ENCODE assay signal across 10 cellular contexts in the genomic region with DNA sequence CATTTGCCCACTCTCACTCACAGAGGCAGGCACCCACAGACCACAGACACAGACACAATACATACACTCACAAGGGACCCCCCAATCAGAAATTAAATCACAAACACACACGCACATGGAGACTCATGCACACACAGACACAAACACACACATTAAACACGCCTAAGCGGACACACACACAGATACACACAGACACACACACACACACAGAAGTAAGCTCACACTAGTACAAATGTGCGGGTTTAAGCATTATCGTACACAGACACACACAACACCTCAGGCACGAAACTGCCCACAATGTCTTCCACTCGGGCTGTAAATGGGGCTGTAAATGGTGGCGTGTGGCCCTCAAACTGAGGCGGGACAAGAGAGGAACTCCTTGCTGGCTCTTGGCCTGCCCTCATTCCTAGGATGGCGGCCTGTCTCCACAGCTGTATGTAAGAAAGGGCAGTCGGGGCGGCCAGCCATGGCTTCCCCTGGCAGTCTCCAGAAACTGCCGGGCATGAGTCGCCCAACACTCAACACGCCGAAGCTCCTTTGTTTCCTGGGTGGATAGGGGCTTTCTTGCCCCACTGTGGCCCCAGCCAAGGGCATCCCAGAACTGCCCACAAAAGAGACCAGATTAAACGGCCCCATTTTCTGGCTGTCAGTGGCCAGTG. TPM values are rescaled to one million over a fixed set of nuclear protein-coding genes. Genes with fewer than 3 reads are reported as not detected.
DNase-seq lines count a peak whose midpoint lies in the region; ATAC-seq and TF ChIP-seq lines count a peak whose summit lies in the region.
"Had no signal": no experiment of that assay in that cellular context is flagged by ENCODE, and none has a peak within 500 bp of the region (broad histone marks: within the 10 kb centered on the region; RNA-seq: fewer than 3 reads in every experiment).

No MANE protein-coding gene starts in this region.

- peak overlapping the region in 1 of 2 donors; percentile 12 for H3K27ac Mint-ChIP-seq in natural killer cell treated with Interleukin-12 subunit alpha and Interleukin-12 subunit beta and Interleukin-15 and Interleukin-18, amount 100 ng/mL, for 72 hours
- no peak overlapping the region for H3K27ac Mint-ChIP-seq in progenitor cell of endocrine pancreas

- H3K9me3 Mint-ChIP-seq in natural killer cell treated with Interleukin-12 subunit alpha and Interleukin-12 subunit beta and Interleukin-15 and Interleukin-18, amount 100 ng/mL, for 72 hours = no peaks in the 10 kb centered on the region
- peaks cover 16% of the 10 kb centered on the region for H3K9me3 Mint-ChIP-seq in progenitor cell of endocrine pancreas (ENCODE audit: low read depth)

- POLR2A ChIA-PET in A673 (lab: Charles Lee; ENCODE audit: low non-redundant PET) = no interaction called here

- DNase-seq in A673 (ENCODE audit: low spot score) = no peak
- DNase-seq in caudate nucleus (lab: John Stamatoyannopoulos, UW) = peak in 13 of 61 donors; percentile 13 to 79 (median 64)
- peak; percentile 61 for DNase-seq in natural killer cell treated with Interleukin-12 subunit alpha and Interleukin-12 subunit beta and Interleukin-15 and Interleukin-18, amount 100 ng/mL, for 72 hours (ENCODE audit: low spot score)
- no peak for DNase-seq in DMS 273 (lab: John Stamatoyannopoulos, UW; ENCODE audit: unreplicated experiment)
- no peak for DNase-seq in testis
- no peak for DNase-seq in progenitor cell of endocrine pancreas (ENCODE audit: low spot score, unreplicated experiment)
- DNase-seq in AG08395 (ENCODE audit: low spot score) = no peak
- DNase-seq: foreskin fibroblast, kidney glomerular epithelial cell had no signal

- no peak overlapping the region for H3K4me3 Mint-ChIP-seq in natural killer cell treated with Interleukin-12 subunit alpha and Interleukin-12 subunit beta and Interleukin-15 and Interleukin-18, amount 100 ng/mL, for 72 hours
- no peak overlapping the region for H3K4me3 Mint-ChIP-seq in progenitor cell of endocrine pancreas (ENCODE audit: low read depth)

- no peaks in the 10 kb centered on the region for H3K36me3 Mint-ChIP-seq in natural killer cell treated with Interleukin-12 subunit alpha and Interleukin-12 subunit beta and Interleukin-15 and Interleukin-18, amount 100 ng/mL, for 72 hours
- H3K36me3 Mint-ChIP-seq in progenitor cell of endocrine pancreas (ENCODE audit: insufficient read depth) = peaks cover 15% of the 10 kb centered on the region

- no TSS peak for BruUV-seq in A673 (replicated peaks; lab: Mats Ljungman, UMichigan)

- peaks cover 18 to 22% of the 10 kb centered on the region in 2 donors for H3K4me1 Mint-ChIP-seq in natural killer cell treated with Interleukin-12 subunit alpha and Interleukin-12 subunit beta and Interleukin-15 and Interleukin-18, amount 100 ng/mL, for 72 hours (ENCODE audit: low read depth in 2 of 2)
- H3K4me1 Mint-ChIP-seq in progenitor cell of endocrine pancreas (ENCODE audit: low read depth) = peaks cover 13% of the 10 kb centered on the region

- CTCF ChIA-PET in A673 (lab: Charles Lee) = no interaction called here

- peak overlapping the region; percentile 82 for H3K27ac ChIP-seq in A673 (ENCODE audit: low read depth, low read length, poor library complexity, severe bottlenecking)
- peak overlapping the region; percentile 91 for H3K27ac ChIP-seq in caudate nucleus (ENCODE audit: low read depth, low read length)
- H3K27ac ChIP-seq in testis = no peak overlapping the region

- intact Hi-C loops in A673 (cut with micrococcal nuclease; ENCODE audit: unreplicated experiment) (no loop called here), testis (cut with DNase I; ENCODE audit: low total_unique reads) (no loop called here)

- H3K4me1 ChIP-seq in A673 (ENCODE audit: insufficient read depth, low read length, poor library complexity, severe bottlenecking) (no peaks in the 10 kb centered on the region), testis (no peaks in the 10 kb centered on the region)

- TF ChIP-seq POLR2A in testis (IDR thresholded peaks at IDR 0.05) = no peak

- TF ChIP-seq CTCF in A673 (conservative IDR thresholded peaks at IDR 0.05; ENCODE audit: low read depth, low read length) (no peak), testis (IDR thresholded peaks at IDR 0.05) (no peak), progenitor cell of endocrine pancreas (IDR thresholded peaks at IDR 0.05; ENCODE audit: unreplicated experiment) (no peak)

- ATAC-seq in HG02870 (IDR thresholded peaks at IDR 0.05; ENCODE audit: unreplicated experiment) = peak; percentile 1
- ATAC-seq in natural killer cell treated with Interleukin-12 subunit alpha and Interleukin-12 subunit beta and Interleukin-15 and Interleukin-18, amount 100 ng/mL, for 72 hours = no peak

- no peaks in the 10 kb centered on the region for H3K9me3 ChIP-seq in A673 (ENCODE audit: low read depth, low read length, poor library complexity, severe bottlenecking)
- H3K9me3 ChIP-seq in testis = no peaks in the 10 kb centered on the region

- peak overlapping the region; percentile 28 for H3K4me3 ChIP-seq in A673 (ENCODE audit: low read depth, low read length, poor library complexity, severe bottlenecking)
- H3K4me3 ChIP-seq in testis = no peak overlapping the region

- no peaks in the 10 kb centered on the region for H3K27me3 Mint-ChIP-seq in natural killer cell treated with Interleukin-12 subunit alpha and Interleukin-12 subunit beta and Interleukin-15 and Interleukin-18, amount 100 ng/mL, for 72 hours
- no peaks in the 10 kb centered on the region for H3K27me3 Mint-ChIP-seq in progenitor cell of endocrine pancreas

- H3K27me3 ChIP-seq in A673 (replicated peaks; ENCODE audit: insufficient read depth, low read depth, low read length, poor library complexity) (no peaks in the 10 kb centered on the region), testis (no peaks in the 10 kb centered on the region)

- H3K36me3 ChIP-seq in A673 (ENCODE audit: insufficient read depth, low read length, poor library complexity, severe bottlenecking) (no peaks in the 10 kb centered on the region), testis (ENCODE audit: low read depth, missing control alignments) (no peaks in the 10 kb centered on the region)

- 78 to 83% methylated on average over 9 to 11 of the region's 17 CpGs for WGBS in testis, 2 donors

RNA-seq across cellular contexts. Expression of a gene that starts 53.9 kb away (rescaled TPM):
- 46.8 and 53.1 TPM in 2 replicates for total RNA-seq in A673 (2021)
- 10 to 100 TPM; 12.7 to 35.3 TPM for total RNA-seq in natural killer cell treated with Interleukin-12 subunit alpha and Interleukin-12 subunit beta and Interleukin-15 and Interleukin-18, amount 100 ng/mL, for 72 hours
- 10 to 100 TPM; 30.9 to 33.1 TPM for total RNA-seq in testis
- polyA plus RNA-seq in testis (ENCODE audit: insufficient read depth, low read depth, low replicate concordance) = 26.1 TPM
- 48.6 and 49.3 TPM in 2 replicates for total RNA-seq in progenitor cell of endocrine pancreas

Comparison
In these comparisons a context has a peak if more than half of its experiments do, and no peak if none do; other contexts are left out.
1. H3K27ac ChIP-seq: peak in A673 (single experiment) and caudate nucleus (single experiment); none in testis (0 of 2).